In the genomic region with DNA sequence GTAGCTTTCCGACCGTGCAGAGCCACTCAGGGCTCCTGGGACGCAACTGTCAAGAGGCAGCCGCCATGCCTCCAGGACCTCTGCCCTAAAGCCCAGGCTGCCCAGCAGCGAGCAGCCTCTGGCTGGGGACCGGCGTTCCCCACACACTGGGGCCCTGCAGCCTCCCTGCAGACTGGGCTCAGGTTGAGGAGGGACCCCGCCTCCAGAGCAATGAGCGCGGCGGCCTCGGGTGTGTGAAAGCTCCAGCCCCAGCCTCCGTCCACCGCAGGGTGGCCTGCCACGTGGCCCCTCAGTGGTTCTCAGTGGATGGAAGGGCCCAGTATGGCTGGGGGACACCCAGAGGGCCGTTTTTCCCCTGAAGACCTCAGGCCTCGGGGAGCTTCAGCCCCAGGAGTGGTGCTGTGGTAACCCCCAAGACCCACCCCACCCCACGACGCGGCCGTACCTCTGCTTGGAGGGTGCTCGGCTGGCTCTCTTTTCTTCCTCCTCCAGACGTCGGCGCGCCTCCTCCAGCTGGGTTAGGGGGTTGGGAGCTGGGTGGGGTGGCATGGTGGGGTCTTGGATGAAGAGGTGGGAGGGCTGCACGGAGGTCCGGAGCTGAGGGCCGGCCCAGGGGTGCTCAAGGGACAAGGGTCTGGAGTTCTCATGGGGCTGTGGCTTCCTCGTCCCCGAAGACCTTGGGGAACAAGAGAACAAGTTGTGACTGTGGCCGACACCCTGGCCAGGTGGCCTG, we compare ENCODE assay signal across 36 cellular contexts. TPM values are rescaled to one million over a fixed set of nuclear protein-coding genes. Genes with fewer than 3 reads are reported as not detected.
"Had no signal": no experiment of that assay in that cellular context is flagged by ENCODE, and none has a peak within 500 bp of the region (broad histone marks: within the 10 kb centered on the region; RNA-seq: fewer than 3 reads in every experiment).

No MANE protein-coding gene starts in this region.

- ATAC-seq: activated CD8-positive, alpha-beta T cell treated with anti-CD3 and anti-CD28 coated beads for 36 hours; activated naive CD4-positive, alpha-beta T cell treated with anti-CD3 and anti-CD28 coated beads, Interleukin-2, amount 50 U/mL, for 72 hours; activated T-cell treated with anti-CD3 and anti-CD28 coated beads, Interleukin-2, amount 50 U/mL, for 4 hours; activated T-cell treated with anti-CD3 and anti-CD28 coated beads, Interleukin-2, amount 50 U/mL, for 72 hours; activated T-helper 17 cell treated with anti-CD3 and anti-CD28 coated beads, Interleukin-2, amount 50 U/mL, for 72 hours; body of pancreas had no signal

- DNase-seq: activated B cell treated with CpG ODN at 0.5 μM for 24 hours; activated CD4-positive, alpha-beta memory T cell treated with anti-CD3 and anti-CD28 coated beads for 36 hours; activated CD4-positive, alpha-beta T cell treated with anti-CD3 and anti-CD28 coated beads for 4 hours; activated CD4-positive, alpha-beta T cell treated with anti-CD3 and anti-CD28 coated beads, Interleukin-2, amount 10 ng/mL, durations not matched to agents 24 days and 14 days; activated CD4-positive, alpha-beta T cell treated with anti-CD3 and anti-CD28 coated beads, Interleukin-2, amount 50 U/mL, for 1 hour; activated CD4-positive, alpha-beta T cell treated with anti-CD3 and anti-CD28 coated beads, Interleukin-2, amount 50 U/mL, for 4 hours; activated CD4-positive, CD25-positive, alpha-beta regulatory T cell treated with anti-CD3 and anti-CD28 coated beads, Interleukin-2, amount 50 U/mL, for 72 hours; activated CD8-positive, alpha-beta memory T cell treated with anti-CD3 and anti-CD28 coated beads, Interleukin-2, amount 50 U/mL, for 4 hours; activated CD8-positive, alpha-beta T cell treated with anti-CD3 and anti-CD28 coated beads for 36 hours; activated effector memory CD4-positive, alpha-beta T cell treated with anti-CD3 and anti-CD28 coated beads, Interleukin-2, amount 50 U/mL, for 16 hours; activated gamma-delta T cell treated with Interleukin-2 at 50 U/mL for 16 hours; activated naive CD4-positive, alpha-beta T cell; activated naive CD4-positive, alpha-beta T cell treated with anti-CD3 and anti-CD28 coated beads for 36 hours; activated naive CD4-positive, alpha-beta T cell treated with anti-CD3 and anti-CD28 coated beads, Interleukin-2, amount 50 U/mL, for 16 hours; activated naive CD8-positive, alpha-beta T cell treated with anti-CD3 and anti-CD28 coated beads for 36 hours; activated T-cell treated with anti-CD3 and anti-CD28 coated beads for 4 hours; activated T-cell treated with anti-CD3 and anti-CD28 coated beads, Interleukin-2, amount 50 U/mL, for 1 hour; activated T-cell treated with anti-CD3 and anti-CD28 coated beads, Interleukin-2, amount 50 U/mL, for 4 hours; activated T-cell treated with anti-CD3 and anti-CD28 coated beads, Interleukin-2, amount 50 U/mL, for 72 hours; adrenal gland; amniotic stem cell; aorta; body of pancreas; brain microvascular endothelial cell; central memory CD4-positive, alpha-beta T cell; T-helper 1 cell; T-helper 2 cell; T-helper 9 cell had no signal

- H3K4me3 ChIP-seq: adrenal gland, body of pancreas, breast epithelium had no signal

- H3K4me1 ChIP-seq: adrenal gland, breast epithelium had no signal

- H3K9me3 ChIP-seq: adrenal gland, body of pancreas, breast epithelium had no signal

- H3K27me3 ChIP-seq: adrenal gland, body of pancreas, brain microvascular endothelial cell, breast epithelium had no signal

- H3K27ac ChIP-seq: adrenal gland, body of pancreas, brain microvascular endothelial cell, breast epithelium, VCaP had no signal

- FAIRE-seq: astrocyte, TTC549 had no signal

RNA-seq across cellular contexts. Expression of a gene that starts 10.2 kb away (rescaled TPM):
- total RNA-seq: activated B cell treated with CpG ODN at 0.5 μM for 24 hours; activated CD4-positive, alpha-beta memory T cell treated with anti-CD3 and anti-CD28 coated beads for 36 hours; activated CD4-positive, alpha-beta T cell treated with anti-CD3 and anti-CD28 coated beads, Interleukin-2, amount 10 ng/mL, durations not matched to agents 24 days and 14 days; activated CD8-positive, alpha-beta memory T cell treated with anti-CD3 and anti-CD28 coated beads for 36 hours; activated CD8-positive, alpha-beta T cell treated with anti-CD3 and anti-CD28 coated beads for 36 hours; activated naive CD4-positive, alpha-beta T cell treated with anti-CD3 and anti-CD28 coated beads for 36 hours; activated naive CD4-positive, alpha-beta T cell treated with anti-CD3 and anti-CD28 coated beads, Interleukin-2, amount 50 U/mL, for 72 hours; activated naive CD8-positive, alpha-beta T cell treated with anti-CD3 and anti-CD28 coated beads for 36 hours; activated T-cell treated with anti-CD3 and anti-CD28 coated beads, Interleukin-2, amount 50 U/mL, for 4 hours; activated T-helper 1 cell treated with anti-CD3 and anti-CD28 coated beads, Interleukin-12 subunit alpha, Interleukin-12 subunit beta, Interleukin-2, Interleukin-4 antibody, amounts not matched to agents 30 ng/mL and 10 ng/mL and 1 ng/mL, durations not matched to agents 14 hours and 24 hours and 36 hours; activated T-helper 17 cell treated with anti-CD3 and anti-CD28 coated beads, Interleukin-2, amount 50 U/mL, for 72 hours; breast epithelium had no signal

RNA-seq across cellular contexts. Expression of a gene that starts 12.8 kb away (rescaled TPM):
- total RNA-seq: activated B cell treated with CpG ODN at 0.5 μM for 24 hours; activated CD4-positive, alpha-beta memory T cell treated with anti-CD3 and anti-CD28 coated beads for 36 hours; activated CD4-positive, alpha-beta T cell treated with anti-CD3 and anti-CD28 coated beads, Interleukin-2, amount 10 ng/mL, durations not matched to agents 24 days and 14 days; activated CD8-positive, alpha-beta memory T cell treated with anti-CD3 and anti-CD28 coated beads for 36 hours; activated CD8-positive, alpha-beta T cell treated with anti-CD3 and anti-CD28 coated beads for 36 hours; activated naive CD4-positive, alpha-beta T cell treated with anti-CD3 and anti-CD28 coated beads for 36 hours; activated naive CD4-positive, alpha-beta T cell treated with anti-CD3 and anti-CD28 coated beads, Interleukin-2, amount 50 U/mL, for 72 hours; activated naive CD8-positive, alpha-beta T cell treated with anti-CD3 and anti-CD28 coated beads for 36 hours; activated T-cell treated with anti-CD3 and anti-CD28 coated beads, Interleukin-2, amount 50 U/mL, for 4 hours; activated T-helper 1 cell treated with anti-CD3 and anti-CD28 coated beads, Interleukin-12 subunit alpha, Interleukin-12 subunit beta, Interleukin-2, Interleukin-4 antibody, amounts not matched to agents 30 ng/mL and 10 ng/mL and 1 ng/mL, durations not matched to agents 14 hours and 24 hours and 36 hours; activated T-helper 17 cell treated with anti-CD3 and anti-CD28 coated beads, Interleukin-2, amount 50 U/mL, for 72 hours had no signal

RNA-seq across cellular contexts. Expression of a gene that starts 17.5 kb away (rescaled TPM):
- total RNA-seq: activated B cell treated with CpG ODN at 0.5 μM for 24 hours; activated CD8-positive, alpha-beta T cell treated with anti-CD3 and anti-CD28 coated beads for 36 hours; activated naive CD8-positive, alpha-beta T cell treated with anti-CD3 and anti-CD28 coated beads for 36 hours had no signal
